8 cellular contexts compared by ENCODE assay signal in genomic region chr19:13152854-13153626, GRCh38. TPM values are rescaled to one million over a fixed set of nuclear protein-coding genes. Genes with fewer than 3 reads are reported as not detected.
DNase-seq lines count a peak whose midpoint lies in the region; ATAC-seq, FAIRE-seq and TF ChIP-seq lines count a peak whose summit lies in the region.

No MANE protein-coding gene starts in this region.

- ATAC-seq in GM19395 (IDR thresholded peaks at IDR 0.05; ENCODE audit: unreplicated experiment) = peak; percentile 30

- H2AFZ ChIP-seq in OCI-LY1 (ENCODE audit: low read length) = no peak overlapping the region

- FAIRE-seq in endometrium (lab: Jason Lieb, UNC) = peak; percentile 61

- DNase-seq in BJ (ENCODE audit: low read depth) (peak; percentile 54), mesothelial cell of epicardium (ENCODE audit: low spot score in 2 of 2, unreplicated experiment in 2 of 2) (peak; percentile 90 to 99)
- peak; percentile 99 for DNase-seq in activated CD8-positive, alpha-beta memory T cell treated with anti-CD3 and anti-CD28 coated beads, Interleukin-2, amount 50 U/mL, for 48 hours
- DNase-seq in stimulated activated CD8-positive, alpha-beta memory T cell treated with anti-CD3 and anti-CD28 coated beads, Interleukin-15, amount 100 ng/mL, for 4 hours (ENCODE audit: low read depth in 2 of 2) = peak; percentile 87 to 92

- no peaks in the 10 kb centered on the region for H4K20me1 ChIP-seq in OCI-LY1 (ENCODE audit: insufficient read depth, low read length)

- CTCF ChIA-PET in BJ (lab: Yijun Ruan, JAX) = interaction anchor here (0.8 to 1.7 kb wide), 8 partner anchors 10 to 188 kb away, joined by 3 to 7 read pairs (median 4); partner anchors contain the start of gene NACC1

- peak overlapping the region; percentile 99 to 100 (median 99) for H3K27ac Mint-ChIP-seq in IgD-negative memory B cell
- peak overlapping the region; percentile 100 for H3K27ac Mint-ChIP-seq in mesothelial cell of epicardium

- H3K4me2 ChIP-seq in OCI-LY1 (ENCODE audit: low read length) = peak overlapping the region; percentile 94

- H3K9me3 Mint-ChIP-seq in IgD-negative memory B cell (peaks cover 0 to 7% (median 0%) of the 10 kb centered on the region in 3 donors), mesothelial cell of epicardium (no peaks in the 10 kb centered on the region)

- no peaks in the 10 kb centered on the region for H3K9me2 ChIP-seq in OCI-LY1 (ENCODE audit: low read depth, low read length)

- peak overlapping the region; percentile 91 for H3K27ac ChIP-seq in OCI-LY1 (ENCODE audit: low read depth, low read length, poor library complexity, severe bottlenecking)

- H3K4me3 ChIP-seq in BJ (ENCODE audit: low read depth, low read length) (peak overlapping the region; percentile 92), OCI-LY1 (ENCODE audit: low read depth, low read length, poor library complexity, severe bottlenecking) (peak overlapping the region; percentile 90)

- TF ChIP-seq CTCF in BJ (IDR thresholded peaks at IDR 0.05; ENCODE audit: insufficient read depth, low read depth, low read length) (peak; percentile 28; the same call in 1 of the 2 replicates), OCI-LY1 (IDR thresholded peaks at IDR 0.05; ENCODE audit: low read length) (peak; percentile 34; the same call in 1 of the 2 replicates), mesothelial cell of epicardium (IDR thresholded peaks at IDR 0.05; ENCODE audit: unreplicated experiment) (peak; percentile 10)

- no peaks in the 10 kb centered on the region for H3K9me3 ChIP-seq in OCI-LY1 (ENCODE audit: low read length)

- H3K27me3 Mint-ChIP-seq in IgD-negative memory B cell (no peaks in the 10 kb centered on the region), mesothelial cell of epicardium (ENCODE audit: low read depth) (no peaks in the 10 kb centered on the region)

- H3K4me3 Mint-ChIP-seq in IgD-negative memory B cell (peak overlapping the region; percentile 95 to 99 (median 98)), mesothelial cell of epicardium (peak overlapping the region; percentile 100)

- H3K9ac ChIP-seq in OCI-LY1 (ENCODE audit: low read length) = peak overlapping the region; percentile 88

- H3K4me1 ChIP-seq in OCI-LY1 (ENCODE audit: insufficient read depth, low read length, severe bottlenecking) = peaks cover 49% of the 10 kb centered on the region

- H3K79me2 ChIP-seq in OCI-LY1 (ENCODE audit: insufficient read depth, low read length) = no peaks in the 10 kb centered on the region

- POLR2A ChIA-PET in BJ (lab: Charles Lee) = interaction anchor here (0.6 kb wide), 3 partner anchors 25 to 347 kb away, joined by 3 to 4 read pairs (median 4); no protein-coding TSS in a partner anchor

- H3K27me3 ChIP-seq in BJ (ENCODE audit: control insufficient read depth, insufficient read depth, low read length) (no peaks in the 10 kb centered on the region), OCI-LY1 (ENCODE audit: insufficient read depth, low read length) (no peaks in the 10 kb centered on the region; the same call in 1 of the 2 replicates)

- H3K4me1 Mint-ChIP-seq in IgD-negative memory B cell (peaks cover 26 to 35% (median 27%) of the 10 kb centered on the region in 3 donors), mesothelial cell of epicardium (peaks cover 33% of the 10 kb centered on the region)

- H3K36me3 ChIP-seq in BJ (ENCODE audit: control insufficient read depth, insufficient read depth, low read length) (peaks cover 6% of the 10 kb centered on the region; the same call in 1 of the 2 replicates), OCI-LY1 (ENCODE audit: insufficient read depth, low read length) (peaks cover 6% of the 10 kb centered on the region)

- H3K36me3 Mint-ChIP-seq in IgD-negative memory B cell = peaks cover 10% of the 10 kb centered on the region
- H3K36me3 Mint-ChIP-seq in mesothelial cell of epicardium = peaks cover 6% of the 10 kb centered on the region

- H3F3A ChIP-seq in OCI-LY1 (ENCODE audit: insufficient read depth, low read length) = peaks cover 5% of the 10 kb centered on the region

RNA-seq across cellular contexts. Expression of gene IER2, which starts 2.8 kb away (rescaled TPM):
- polyA plus RNA-seq in BJ (2011; rRNA removed) = 9.1 and 18.2 TPM in 2 replicates
- polyA minus RNA-seq in BJ (2011; rRNA and poly(A)+ RNA removed) = 4.2 and 7.4 TPM in 2 replicates
- polyA plus RNA-seq in IgD-negative memory B cell = 350 TPM
- total RNA-seq in mesothelial cell of epicardium = 278 to 284 TPM (median 282 TPM) in 3 replicates

RNA-seq across cellular contexts. Expression of gene STX10, which starts 2.9 kb away (rescaled TPM):
- polyA plus RNA-seq in BJ (2011; rRNA removed) (56.8 and 73.1 TPM in 2 replicates), IgD-negative memory B cell (52.8 TPM)
- polyA minus RNA-seq in BJ (2011; rRNA and poly(A)+ RNA removed) = 50.4 and 54.7 TPM in 2 replicates
- 52.7 to 58.4 TPM (median 56.7 TPM) in 3 replicates for total RNA-seq in mesothelial cell of epicardium

RNA-seq across cellular contexts. Expression of gene NACC1, which starts 35.0 kb away (rescaled TPM):
- polyA plus RNA-seq in BJ (2011; rRNA removed) = 46.8 and 98.7 TPM in 2 replicates
- 65.7 and 80.7 TPM in 2 replicates for polyA minus RNA-seq in BJ (2011; rRNA and poly(A)+ RNA removed)
- 2.7 TPM for polyA plus RNA-seq in IgD-negative memory B cell
- 63.0 to 76.4 TPM (median 74.5 TPM) in 3 replicates for total RNA-seq in mesothelial cell of epicardium

RNA-seq across cellular contexts. Expression of gene TRMT1, which starts 36.5 kb away (rescaled TPM):
- polyA plus RNA-seq in BJ (2011; rRNA removed) (15.9 and 30.8 TPM in 2 replicates), IgD-negative memory B cell (30.7 TPM)
- 20.2 and 36.8 TPM in 2 replicates for polyA minus RNA-seq in BJ (2011; rRNA and poly(A)+ RNA removed)
- total RNA-seq in mesothelial cell of epicardium = 53.9 to 58.6 TPM (median 57.0 TPM) in 3 replicates

RNA-seq across cellular contexts. Expression of gene LYL1, which starts 50.4 kb away (rescaled TPM):
- 0.29 and 0.34 TPM in 2 replicates for polyA plus RNA-seq in BJ (2011; rRNA removed)
- 0.28 and 0.31 TPM in 2 replicates for polyA minus RNA-seq in BJ (2011; rRNA and poly(A)+ RNA removed)
- polyA plus RNA-seq in IgD-negative memory B cell = 90.1 TPM
- total RNA-seq in mesothelial cell of epicardium = 3.4 to 4.0 TPM (median 3.8 TPM) in 3 replicates

Comparison
In these comparisons a context has a peak if more than half of its experiments do, and no peak if none do; other contexts are left out.
1. Peak in every context shown above with its lines: DNase-seq, ATAC-seq, H3K4me3 ChIP-seq and H3K27ac ChIP-seq.
2. RNA of gene IER2, which starts 2.8 kb away (polyA plus RNA-seq): 350 TPM in IgD-negative memory B cell (single experiment); 9.1 to 18.2 TPM in BJ; every median in the first group is over 10 times any median in the second.
3. RNA of gene NACC1, which starts 35.0 kb away (polyA plus RNA-seq): 46.8 to 98.7 TPM in BJ; 2.7 TPM in IgD-negative memory B cell (single experiment); every median in the first group is over 10 times any median in the second.